ENCODE assay signal across 8 cellular contexts in the genomic region with DNA sequence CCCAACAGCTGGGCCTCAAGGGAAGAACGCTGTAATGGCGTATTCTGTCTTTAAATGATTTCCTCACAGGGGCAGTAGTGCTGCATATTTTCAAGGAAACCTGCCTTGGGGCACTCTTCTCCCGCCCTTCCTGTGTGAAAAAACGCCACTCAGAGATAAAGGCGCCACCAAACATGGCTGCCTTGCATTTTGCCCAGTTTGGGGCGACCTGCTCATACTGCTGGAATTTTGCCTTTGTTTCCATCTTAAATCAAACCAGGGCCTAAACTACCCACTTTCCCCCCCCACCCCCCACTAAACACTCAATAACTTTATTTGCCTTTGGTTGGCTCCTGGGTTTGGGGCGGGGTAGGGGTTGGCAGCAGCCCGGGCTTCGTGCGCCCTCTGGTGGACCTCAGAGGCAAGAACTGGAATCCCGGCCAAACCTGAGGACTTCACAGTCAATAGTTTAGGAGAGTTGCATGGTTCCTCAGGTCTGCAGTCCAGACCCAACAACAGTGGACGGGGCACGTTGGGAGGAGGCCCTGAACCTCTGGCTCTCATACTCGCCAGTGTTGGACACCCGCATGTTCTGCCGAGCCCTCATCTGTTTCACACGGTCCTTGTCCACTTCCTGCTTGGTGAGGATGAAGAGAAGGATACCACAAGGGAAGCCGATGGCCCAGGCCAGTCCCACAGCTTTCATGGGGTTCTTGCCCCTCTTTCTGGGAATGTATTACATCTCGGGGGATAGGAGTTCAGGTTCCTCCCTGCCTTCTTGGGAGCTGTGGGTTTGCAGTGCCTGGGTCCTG.
DNase-seq lines count a peak whose midpoint lies in the region; ATAC-seq, FAIRE-seq and TF ChIP-seq lines count a peak whose summit lies in the region.

No MANE protein-coding gene starts in this region.

- peak; percentile 24 to 50 for TF ChIP-seq RAD21 in A549 (conservative IDR thresholded peaks at IDR 0.05 in 1 of 2, IDR thresholded peaks at IDR 0.05 in 1 of 2)

- no peak for TF ChIP-seq POLR2A in A549 (IDR thresholded peaks at IDR 0.05; ENCODE audit: low read length)

- H3K4me2 ChIP-seq in A549: peak overlapping the region; percentile 55

- FAIRE-seq in A549 (lab: Jason Lieb, UNC): no peak

- H3K9me3 ChIP-seq in A549: no peaks in the 10 kb centered on the region

- peak; percentile 95 to 99 for ATAC-seq in A549
- ATAC-seq in GM18502 (IDR thresholded peaks at IDR 0.05; ENCODE audit: poor library complexity, unreplicated experiment): peak; percentile 86
- ATAC-seq in HG03139 (IDR thresholded peaks at IDR 0.05; ENCODE audit: unreplicated experiment): no peak

- no peak for TF ChIP-seq EP300 in A549 (IDR thresholded peaks at IDR 0.05)

- peak; percentile 49 to 69 for DNase-seq in A549 (ENCODE audit: low read depth in 1 of 2, low spot score in 1 of 2)
- DNase-seq in HL-60 (ENCODE audit: low read depth in 1 of 2, low spot score in 1 of 2): peak in 1 of 2 experiments; percentile 73
- peak; percentile 56 for DNase-seq in fibroblast of the conjunctiva (ENCODE audit: low read depth)
- peak; percentile 28 for DNase-seq in stimulated activated CD4-positive, alpha-beta T cell treated with anti-CD3 and anti-CD28 coated beads, Interleukin-12 subunit alpha, Interleukin-12 subunit beta, amount 100 ng/mL, for 4 hours
- DNase-seq in ecto neural progenitor cell (ENCODE audit: low spot score): no peak

- 35% methylated on average over 18 of the region's 19 CpGs for WGBS in A549 (ENCODE audit: missing lambda C conversion rate)

- TF ChIP-seq CTCF in A549 (IDR thresholded peaks at IDR 0.05): peak; percentile 65
- no peak for TF ChIP-seq CTCF in HL-60 (IDR thresholded peaks at IDR 0.05; ENCODE audit: insufficient read depth, low read length)
- TF ChIP-seq CTCF in VCaP (conservative IDR thresholded peaks at IDR 0.05): peak; percentile 81

- peak overlapping the region; percentile 61 to 87 for H3K27ac ChIP-seq in A549
- peak overlapping the region; percentile 66 for H3K27ac ChIP-seq in HL-60 (replicated peaks)
- H3K27ac ChIP-seq in VCaP: peak overlapping the region; percentile 46; the same call in 1 of the 2 replicates

- H3K4me1 ChIP-seq in A549: no peaks in the 10 kb centered on the region

- H3K4me3 ChIP-seq in A549: peak overlapping the region; percentile 31
- H3K4me3 ChIP-seq in HL-60 (replicated peaks; ENCODE audit: insufficient read depth, low read length): no peak overlapping the region

- CTCF ChIA-PET in A549 (lab: Yijun Ruan, JAX): interaction anchor here (1.0 to 1.7 kb wide), 5 partner anchors 8 to 38 kb away, joined by 3 to 5 read pairs (median 3); no protein-coding TSS in a partner anchor

- no peaks in the 10 kb centered on the region for H3K27me3 ChIP-seq in HL-60 (ENCODE audit: insufficient read depth, poor library complexity, severe bottlenecking)

- POLR2A ChIA-PET in A549 (lab: Yijun Ruan, JAX): no interaction called here

TF ChIP-seq in A549, 52 proteins besides CTCF, POLR2A, EP300 and RAD21:
- TF ChIP-seq SMC3 (IDR thresholded peaks at IDR 0.05) (peak; percentile 34; the same call in 2 of the 3 replicates), MAZ (IDR thresholded peaks at IDR 0.05; ENCODE audit: borderline replicate concordance, low read depth, low read length) (no peak)
